ENCODE assay signal across 17 cellular contexts in the genomic region with DNA sequence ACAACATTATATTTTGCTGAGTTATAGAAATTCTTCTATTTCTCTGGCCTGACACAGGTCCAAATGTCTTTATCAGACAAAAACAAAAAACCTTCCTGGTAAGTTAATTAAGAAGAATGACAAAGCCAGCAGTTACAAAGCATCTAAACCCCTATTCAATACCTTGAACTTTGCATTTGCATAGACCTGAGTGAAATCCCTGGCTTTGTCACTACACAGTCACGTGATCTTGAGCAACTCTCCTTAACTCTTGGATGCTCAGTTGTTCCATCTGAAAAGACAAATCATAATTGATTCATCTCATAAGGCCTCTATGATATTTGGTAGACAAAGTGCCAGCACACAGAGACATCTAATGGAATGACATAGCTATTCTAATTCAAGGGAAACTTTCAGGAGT.
DNase-seq lines count a peak whose midpoint lies in the region; ATAC-seq, FAIRE-seq and TF ChIP-seq lines count a peak whose summit lies in the region.
"Had no signal": no experiment of that assay in that cellular context is flagged by ENCODE, and none has a peak within 500 bp of the region (broad histone marks: within the 10 kb centered on the region; RNA-seq: fewer than 3 reads in every experiment).

No MANE protein-coding gene starts in this region.

- FAIRE-seq in K562 (lab: Jason Lieb, UNC): no peak
- no peak for FAIRE-seq in H54 (lab: Jason Lieb, UNC)
- FAIRE-seq: GM12891, GM18507 had no signal

- no peaks in the 10 kb centered on the region for H3K79me2 ChIP-seq in K562 (ENCODE audit: control insufficient read depth, insufficient read depth, low read length)

- no peak for TF ChIP-seq RAD21 in K562 (CRISPR knock-in tag; conservative IDR thresholded peaks at IDR 0.05 in 1 of 2, IDR thresholded peaks at IDR 0.05 in 1 of 2)

- no peak for TF ChIP-seq CTCF in K562 (IDR thresholded peaks at IDR 0.05 in 2 of 3, conservative IDR thresholded peaks at IDR 0.05 in 1 of 3; ENCODE audit: insufficient read depth in 2 of 3, low read depth in 1 of 3, low read length in 3 of 3)

- peak overlapping the region in 7 of 11 experiments; percentile 28 to 68 (median 59); a peak in 11 of 22 replicates for H3K4me2 ChIP-seq in BLaER1 treated with 17β-estradiol and CSF1 and Interleukin-3, amounts not matched to agents 10 nM and 100 nM
- H3K4me2 ChIP-seq in K562 (ENCODE audit: insufficient read depth, low read length): no peak overlapping the region

- no peak overlapping the region for H3K4me3 ChIP-seq in BLaER1 treated with 17β-estradiol and CSF1 and Interleukin-3, amounts not matched to agents 10 nM and 100 nM
- H3K4me3 ChIP-seq in HAP-1 (no peak overlapping the region), K562 (no peak overlapping the region)

- CTCF ChIA-PET in K562 (lab: Yijun Ruan, JAX; ENCODE audit: low intra/inter-chr PET ratio): no interaction called here

- no peak for TF ChIP-seq EP300 in K562 (IDR thresholded peaks at IDR 0.05; ENCODE audit: low read length)

- peaks cover 0 to 39% (median 20%) of the 10 kb centered on the region in 10 experiments; a peak in 15 of 20 replicates for H3K4me1 ChIP-seq in BLaER1 treated with 17β-estradiol and CSF1 and Interleukin-3, amounts not matched to agents 10 nM and 100 nM
- H3K4me1 ChIP-seq in HAP-1 (peaks cover 28% of the 10 kb centered on the region), K562 (replicated peaks in 1 of 2; ENCODE audit: control insufficient read depth in 2 of 2, insufficient read depth in 2 of 2, low read length in 2 of 2) (no peaks in the 10 kb centered on the region)

- peaks cover 0 to 2% (median 0%) of the 10 kb centered on the region in 11 experiments; a peak in 2 of 22 replicates for H3K27me3 ChIP-seq in BLaER1 treated with 17β-estradiol and CSF1 and Interleukin-3, amounts not matched to agents 10 nM and 100 nM
- H3K27me3 ChIP-seq in HAP-1 (ENCODE audit: low read depth): no peaks in the 10 kb centered on the region
- no peaks in the 10 kb centered on the region for H3K27me3 ChIP-seq in K562 (ENCODE audit: control insufficient read depth in 2 of 2, insufficient read depth in 2 of 2, low read length in 2 of 2)

- H3K36me3 ChIP-seq in BLaER1 treated with 17β-estradiol and CSF1 and Interleukin-3, amounts not matched to agents 10 nM and 100 nM: no peaks in the 10 kb centered on the region
- H3K36me3 ChIP-seq in HAP-1 (replicated peaks) (no peaks in the 10 kb centered on the region), K562 (ENCODE audit: control insufficient read depth, insufficient read depth, low read length) (no peaks in the 10 kb centered on the region)

- ATAC-seq in K562 (no peak), GM18870 (IDR thresholded peaks at IDR 0.05; ENCODE audit: unreplicated experiment) (no peak)

- no peaks in the 10 kb centered on the region for H4K20me1 ChIP-seq in BLaER1 treated with 17β-estradiol and CSF1 and Interleukin-3, amounts not matched to agents 10 nM and 100 nM
- H4K20me1 ChIP-seq in K562 (replicated peaks; ENCODE audit: control insufficient read depth, insufficient read depth, low read length): no peaks in the 10 kb centered on the region

- in situ Hi-C loops in HAP-1 (cut with MboI; ENCODE audit: low sequenced_read_pairs): no loop called here
- in situ Hi-C loops in K562 (cut with MboI): no loop called here

- no peaks in the 10 kb centered on the region for H3K9me1 ChIP-seq in K562 (ENCODE audit: control insufficient read depth, insufficient read depth, low read length)

- DNase-seq in HAP-1 (ENCODE audit: low spot score in 2 of 2) (peak; percentile 35 to 83), K562 (ENCODE audit: extremely low read depth in 1 of 4, low spot score in 3 of 4) (no peak), iPS-NIHi11 (ENCODE audit: low spot score) (peak; percentile 12), NCI-H146 treated with DMSO at 0.1 percent for 48 hours (lab: John Stamatoyannopoulos, UW; ENCODE audit: unreplicated experiment) (no peak), H54 (ENCODE audit: insufficient read length, low spot score) (no peak)
- DNase-seq: Calu3; CD4-positive, alpha-beta T cell; CD8-positive, alpha-beta memory T cell; DMS53; DMS79 treated with DMSO at 0.1 percent for 48 hours; GF-D8; GOT3; H9 had no signal

- H3K27ac ChIP-seq in BLaER1 treated with 17β-estradiol and CSF1 and Interleukin-3, amounts not matched to agents 10 nM and 100 nM: peak overlapping the region in 2 of 11 experiments; percentile 3 to 50; a peak in 3 of 22 replicates
- no peak overlapping the region for H3K27ac ChIP-seq in K562 (ENCODE audit: extremely low read depth, low read depth, low read length)

- intact Hi-C loops in K562 (cut with micrococcal nuclease): no loop called here

- TF ChIP-seq POLR2A in K562 (conservative IDR thresholded peaks at IDR 0.05): no peak
- no peak for TF ChIP-seq POLR2A in H54 (IDR thresholded peaks at IDR 0.05; ENCODE audit: low read depth, low read length)

- no TSS peak for BruUV-seq in K562 (replicated peaks; lab: Mats Ljungman, UMichigan)

- 0% methylated on average over 1 of the region's 1 CpG for WGBS in K562 (ENCODE audit: insufficient coverage, low coverage, missing lambda C conversion rate)

- H3K9me3 ChIP-seq in BLaER1 treated with 17β-estradiol and CSF1 and Interleukin-3, amounts not matched to agents 10 nM and 100 nM (replicated peaks in 1 of 11): no peaks in the 10 kb centered on the region
- H3K9me3 ChIP-seq in HAP-1 (no peaks in the 10 kb centered on the region), K562 (replicated peaks; ENCODE audit: control insufficient read depth, insufficient read depth, low read depth, low read length) (no peaks in the 10 kb centered on the region)

- no peak overlapping the region; a peak in 1 of 22 replicates for H3K9ac ChIP-seq in BLaER1 treated with 17β-estradiol and CSF1 and Interleukin-3, amounts not matched to agents 10 nM and 100 nM
- no peak overlapping the region for H3K9ac ChIP-seq in K562 (ENCODE audit: insufficient read depth in 1 of 2, low read depth in 2 of 2, low read length in 2 of 2)

- POLR2A ChIA-PET in K562 (lab: Yijun Ruan, JAX): no interaction called here

- H2AFZ ChIP-seq in K562 (ENCODE audit: low read depth, low read length): no peak overlapping the region

TF ChIP-seq in K562, 482 proteins besides CTCF, POLR2A, EP300 and RAD21:
- TF ChIP-seq, protein P1, sequence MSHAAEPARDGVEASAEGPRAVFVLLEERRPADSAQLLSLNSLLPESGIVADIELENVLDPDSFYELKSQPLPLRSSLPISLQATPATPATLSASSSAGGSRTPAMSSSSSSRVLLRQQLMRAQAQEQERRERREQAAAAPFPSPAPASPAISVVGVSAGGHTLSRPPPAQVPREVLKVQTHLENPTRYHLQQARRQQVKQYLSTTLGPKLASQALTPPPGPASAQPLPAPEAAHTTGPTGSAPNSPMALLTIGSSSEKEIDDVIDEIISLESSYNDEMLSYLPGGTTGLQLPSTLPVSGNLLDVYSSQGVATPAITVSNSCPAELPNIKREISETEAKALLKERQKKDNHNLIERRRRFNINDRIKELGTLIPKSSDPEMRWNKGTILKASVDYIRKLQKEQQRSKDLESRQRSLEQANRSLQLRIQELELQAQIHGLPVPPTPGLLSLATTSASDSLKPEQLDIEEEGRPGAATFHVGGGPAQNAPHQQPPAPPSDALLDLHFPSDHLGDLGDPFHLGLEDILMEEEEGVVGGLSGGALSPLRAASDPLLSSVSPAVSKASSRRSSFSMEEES (CRISPR knock-in tag; IDR thresholded peaks at IDR 0.05): peak; percentile 92
- TF ChIP-seq ZNF644 (tag; IDR thresholded peaks at IDR 0.05; ENCODE audit: low read depth): no peak

Comparison
In these comparisons a context has a peak if more than half of its experiments do, and no peak if none do; other contexts are left out.
1. DNase-seq: peak in HAP-1 (2 of 2) and iPS-NIHi11 (single experiment); none in K562 (0 of 4), NCI-H146 treated with DMSO at 0.1 percent for 48 hours (single experiment) and H54 (single experiment).